In the genomic region with DNA sequence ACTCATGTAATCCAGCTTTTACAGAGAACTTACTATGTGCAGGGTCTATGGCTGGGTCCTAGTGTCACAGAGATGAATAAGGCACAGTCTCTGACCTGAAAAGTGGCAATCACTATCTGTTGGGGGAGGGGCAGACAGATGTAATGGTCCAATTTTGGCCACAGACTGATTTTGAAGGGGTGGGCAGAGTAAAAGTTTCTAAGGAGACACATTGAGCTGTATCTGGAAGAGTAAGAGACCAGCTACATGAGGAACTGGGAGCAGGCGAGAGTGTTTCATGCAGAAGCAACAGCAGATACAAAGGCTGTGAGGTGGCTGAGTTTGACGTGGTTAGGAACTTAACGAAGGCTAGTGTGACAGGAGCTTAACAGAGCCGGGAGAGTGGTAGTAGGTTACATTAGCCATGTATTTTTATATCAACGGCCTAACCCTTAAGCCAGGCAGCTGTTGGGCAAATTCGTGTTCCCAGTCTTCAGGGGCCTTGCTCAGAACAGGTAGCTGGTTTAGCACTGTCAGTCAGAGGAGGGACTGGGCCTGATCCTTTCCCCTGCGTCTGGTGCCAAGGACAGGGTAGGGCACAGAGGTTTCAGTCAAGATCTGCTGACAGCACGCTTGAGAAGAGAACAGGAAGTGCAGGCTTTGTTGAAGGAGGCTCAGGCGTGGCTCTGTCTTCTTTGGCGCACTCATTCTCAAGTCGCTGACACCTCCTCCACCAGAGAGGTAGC, we compare ENCODE assay signal across 7 cellular contexts. TPM values are rescaled to one million over a fixed set of nuclear protein-coding genes. Genes with fewer than 3 reads are reported as not detected.
DNase-seq lines count a peak whose midpoint lies in the region; ATAC-seq, FAIRE-seq and TF ChIP-seq lines count a peak whose summit lies in the region.

No MANE protein-coding gene starts in this region.

- in situ Hi-C loops in transverse colon (cut with MboI; ENCODE audit: low pct_ligation_motif_present in 1 of 4, low pct_unique_long_range_greater_than_20kb in 1 of 4, low sequenced_read_pairs in 3 of 4) = loop anchor here in 3 of 4 donors (5.0 to 25.0 kb wide), 4 partner anchors 108 to 221 kb away; no protein-coding TSS in a partner anchor

- DNase-seq in T-helper 22 cell (ENCODE audit: low read depth) (peak; percentile 58), bronchial epithelial cell (ENCODE audit: low read depth) (peak; percentile 51), transverse colon (peak; percentile 60), NCI-H1092 (lab: John Stamatoyannopoulos, UW) (no peak)
- DNase-seq in naive thymus-derived CD4-positive, alpha-beta T cell = peak; percentile 43 to 88 (median 84)

- peak; percentile 43 for ATAC-seq in GM19438 (IDR thresholded peaks at IDR 0.05; ENCODE audit: low read depth, unreplicated experiment)
- ATAC-seq in HG03378 (IDR thresholded peaks at IDR 0.05; ENCODE audit: unreplicated experiment) = peak; percentile 43
- ATAC-seq in naive thymus-derived CD4-positive, alpha-beta T cell = peak; percentile 73

- intact Hi-C loops in naive thymus-derived CD4-positive, alpha-beta T cell (cut with micrococcal nuclease) = loop anchor here (1.0 to 2.0 kb wide), 13 partner anchors 13 to 240 kb away; partner anchors contain the start of genes NUP98 (in 1 of the 2), PGAP2 (in 1 of the 2) and RRM1 (in 1 of the 2)
- intact Hi-C loops in transverse colon (cut with DNase I; ENCODE audit: low total_unique reads) = no loop called here

- peak overlapping the region; percentile 86 to 98 (median 91) for H3K4me3 Mint-ChIP-seq in naive thymus-derived CD4-positive, alpha-beta T cell

- no peak for TF ChIP-seq EP300 in transverse colon (IDR thresholded peaks at IDR 0.05; ENCODE audit: low read depth)

- CTCF ChIA-PET in naive thymus-derived CD4-positive, alpha-beta T cell (lab: Charles Lee) = interaction anchor here (0.5 to 10.1 kb wide), 47 partner anchors 9 to 231 kb away, joined by 3 to 213 read pairs (median 5); partner anchors contain the start of genes NUP98, PGAP2 and RHOG

- FAIRE-seq in bronchial epithelial cell (lab: Jason Lieb, UNC) = no peak

- peaks cover 0 to 17% (median 0%) of the 10 kb centered on the region in 5 donors for H3K36me3 Mint-ChIP-seq in naive thymus-derived CD4-positive, alpha-beta T cell

- H3K27me3 Mint-ChIP-seq in naive thymus-derived CD4-positive, alpha-beta T cell = peaks cover 0 to 2% (median 0%) of the 10 kb centered on the region in 5 donors

- POLR2A ChIA-PET in naive thymus-derived CD4-positive, alpha-beta T cell (lab: Charles Lee) = interaction anchor here (0.7 to 10.2 kb wide), 39 partner anchors 8 to 239 kb away, joined by 3 to 399 read pairs (median 6); partner anchors contain the start of genes NUP98, PGAP2 and RHOG

- WGBS in transverse colon (ENCODE audit: low coverage in 1 of 2), 2 donors = 42 to 53% methylated on average over 5 to 11 of the region's 11 CpGs

- H3K27me3 ChIP-seq in bronchial epithelial cell (ENCODE audit: control insufficient read depth, insufficient read depth, low read length) = no peaks in the 10 kb centered on the region
- H3K27me3 ChIP-seq in naive thymus-derived CD4-positive, alpha-beta T cell (ENCODE audit: control insufficient read depth in 2 of 2, insufficient read depth in 2 of 2, low read length in 2 of 2) = no peaks in the 10 kb centered on the region
- H3K27me3 ChIP-seq in transverse colon = no peaks in the 10 kb centered on the region

- TF ChIP-seq CTCF in bronchial epithelial cell (IDR thresholded peaks at IDR 0.05; ENCODE audit: insufficient read depth, low read length, severe bottlenecking) = no peak
- TF ChIP-seq CTCF in transverse colon (IDR thresholded peaks at IDR 0.05) = no peak

- H3K9me3 ChIP-seq in naive thymus-derived CD4-positive, alpha-beta T cell (ENCODE audit: control insufficient read depth in 2 of 3, low read length in 3 of 3) = no peaks in the 10 kb centered on the region
- no peaks in the 10 kb centered on the region for H3K9me3 ChIP-seq in transverse colon

- peaks cover 44 to 46% of the 10 kb centered on the region in 2 donors for H3K4me1 ChIP-seq in naive thymus-derived CD4-positive, alpha-beta T cell (ENCODE audit: control insufficient read depth in 2 of 2, insufficient read depth in 2 of 2, low read length in 2 of 2)
- peaks cover 19 to 41% (median 36%) of the 10 kb centered on the region in 4 donors for H3K4me1 ChIP-seq in transverse colon

- H3K27ac Mint-ChIP-seq in naive thymus-derived CD4-positive, alpha-beta T cell = peak overlapping the region; percentile 93 to 100 (median 98)

- H3K36me3 ChIP-seq in bronchial epithelial cell (ENCODE audit: control insufficient read depth, insufficient read depth, low read length) = no peaks in the 10 kb centered on the region
- peaks cover 0 to 10% (median 0%) of the 10 kb centered on the region in 3 experiments for H3K36me3 ChIP-seq in naive thymus-derived CD4-positive, alpha-beta T cell (ENCODE audit: control insufficient read depth in 2 of 3, insufficient read depth in 3 of 3, low read length in 3 of 3)
- no peaks in the 10 kb centered on the region for H3K36me3 ChIP-seq in transverse colon

- H3K4me3 ChIP-seq in bronchial epithelial cell (ENCODE audit: low read depth, low read length) (no peak overlapping the region), transverse colon (peak overlapping the region in 1 of 4 donors; percentile 85)
- H3K4me3 ChIP-seq in naive thymus-derived CD4-positive, alpha-beta T cell (ENCODE audit: low read length) = peak overlapping the region; percentile 87

- H3K27ac ChIP-seq in naive thymus-derived CD4-positive, alpha-beta T cell (ENCODE audit: low read depth, low read length) = peak overlapping the region; percentile 92
- peak overlapping the region; percentile 98 to 100 (median 99) for H3K27ac ChIP-seq in transverse colon

- TF ChIP-seq POLR2A in transverse colon (IDR thresholded peaks at IDR 0.05) = no peak

- peaks cover 0 to 3% (median 0%) of the 10 kb centered on the region in 11 donors for H3K9me3 Mint-ChIP-seq in naive thymus-derived CD4-positive, alpha-beta T cell

- H3K4me1 Mint-ChIP-seq in naive thymus-derived CD4-positive, alpha-beta T cell = peaks cover 47 to 66% (median 55%) of the 10 kb centered on the region in 7 donors

RNA-seq across cellular contexts. Expression of gene STIM1, which starts 1.4 kb away (rescaled TPM):
- total RNA-seq in bronchial epithelial cell (60.8 and 86.9 TPM in 2 replicates), transverse colon (10 to 100 TPM; 41.2 to 79.3 (median 48.0) TPM)
- total RNA-seq in naive thymus-derived CD4-positive, alpha-beta T cell = 100 to 1,000 TPM in 3 of 5 experiments, 10 to 100 TPM in 2; 95.6 to 117 (median 103) TPM
- polyA plus RNA-seq in naive thymus-derived CD4-positive, alpha-beta T cell = 10 to 100 TPM; 38.4 to 43.6 TPM

RNA-seq across cellular contexts. Expression of gene RHOG, which starts 13.3 kb away (rescaled TPM):
- total RNA-seq in bronchial epithelial cell (5.5 and 7.3 TPM in 2 replicates), transverse colon (100 to 1,000 TPM in 1 of 4 donors, 10 to 100 TPM in 3; 21.7 to 146 (median 80.6) TPM)
- 100 to 1,000 TPM in 2 of 5 experiments, 10 to 100 TPM in 3; 89.4 to 147 (median 96.3) TPM for total RNA-seq in naive thymus-derived CD4-positive, alpha-beta T cell
- polyA plus RNA-seq in naive thymus-derived CD4-positive, alpha-beta T cell = 100 to 1,000 TPM; 133 to 220 TPM

RNA-seq across cellular contexts. Expression of gene PGAP2, which starts 45.7 kb away (rescaled TPM):
- total RNA-seq in bronchial epithelial cell (26.3 and 31.9 TPM in 2 replicates), transverse colon (10 to 100 TPM in 3 of 4 donors, 1 to 10 TPM in 1; 8.2 to 41.1 (median 37.9) TPM)
- 10 to 100 TPM; 20.8 to 28.3 (median 26.1) TPM for total RNA-seq in naive thymus-derived CD4-positive, alpha-beta T cell
- 10 to 100 TPM; 24.2 to 27.8 TPM for polyA plus RNA-seq in naive thymus-derived CD4-positive, alpha-beta T cell

RNA-seq across cellular contexts. Expression of gene NUP98, which starts 56.7 kb away (rescaled TPM):
- total RNA-seq in bronchial epithelial cell (59.8 and 66.6 TPM in 2 replicates), transverse colon (100 to 1,000 TPM in 1 of 4 donors, 10 to 100 TPM in 3; 37.0 to 103 (median 72.4) TPM)
- total RNA-seq in naive thymus-derived CD4-positive, alpha-beta T cell = 100 to 1,000 TPM; 103 to 137 (median 120) TPM
- polyA plus RNA-seq in naive thymus-derived CD4-positive, alpha-beta T cell = 10 to 100 TPM; 45.0 to 71.5 TPM
